In the genomic region with DNA sequence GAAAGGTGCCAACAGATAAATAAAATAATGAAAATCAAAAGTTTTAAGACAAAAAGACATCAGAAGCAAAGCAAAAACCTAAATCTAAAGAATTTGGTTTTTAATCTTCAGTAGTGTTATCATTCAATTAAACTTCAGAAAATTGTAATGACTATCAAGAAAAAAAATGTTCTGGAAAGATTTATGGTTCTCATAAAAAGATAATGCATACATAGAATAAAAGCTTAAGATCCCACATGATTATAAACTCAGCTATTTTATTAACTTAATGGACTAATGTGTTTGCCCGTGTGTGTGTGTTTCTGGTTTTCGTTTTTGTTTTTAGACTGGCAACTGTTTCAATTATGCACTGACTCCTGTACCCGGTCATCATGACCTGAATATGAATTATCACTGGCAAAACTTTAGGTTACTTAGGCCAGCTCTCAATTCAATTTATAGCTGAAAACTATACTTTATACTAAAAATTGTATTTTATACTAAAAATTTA, we compare ENCODE assay signal across 25 cellular contexts.
"Had no signal": no experiment of that assay in that cellular context is flagged by ENCODE, and none has a peak within 500 bp of the region (broad histone marks: within the 10 kb centered on the region; RNA-seq: fewer than 3 reads in every experiment).

No MANE protein-coding gene starts in this region.

- H3K27me3 ChIP-seq: neural progenitor cell, ovary, right lobe of liver, sigmoid colon, stomach, thyroid gland, tibial nerve, upper lobe of left lung, vagina had no signal

- H3K4me1 ChIP-seq: neural progenitor cell, parathyroid adenoma, psoas muscle, right lobe of liver, stomach, thyroid gland, tibial nerve, upper lobe of left lung, vagina had no signal

- H3K4me3 ChIP-seq: neural progenitor cell, ovary, psoas muscle, right lobe of liver, sigmoid colon, skin epidermis, stomach, thoracic aorta, thyroid gland, tibial nerve, upper lobe of left lung, vagina had no signal

- H3K9ac ChIP-seq: neural progenitor cell, parathyroid adenoma had no signal

- H3K36me3 ChIP-seq: neural progenitor cell, ovary, right lobe of liver, sigmoid colon, stomach, thoracic aorta, thyroid gland, tibial nerve, upper lobe of left lung, vagina had no signal

- H2AFZ ChIP-seq: neural progenitor cell, parathyroid adenoma had no signal

- H3K79me2 ChIP-seq: parathyroid adenoma had no signal

- DNase-seq: natural killer cell; occipital lobe; ovary; posterior cingulate gyrus; psoas muscle; right cardiac atrium; right lobe of liver; sigmoid colon; stimulated activated CD4-positive, alpha-beta T cell treated with anti-CD3 and anti-CD28 coated beads, Interleukin-15, amount 100 ng/mL, for 24 hours; stimulated activated CD4-positive, alpha-beta T cell treated with anti-CD3 and anti-CD28 coated beads, Interleukin-2, amount 100 ng/mL, for 24 hours; stimulated activated CD4-positive, alpha-beta T cell treated with anti-CD3 and anti-CD28 coated beads, Interleukin-2, amount 100 ng/mL, for 48 hours; stimulated activated CD4-positive, alpha-beta T cell treated with anti-CD3 and anti-CD28 coated beads, Interleukin-4, amount 100 ng/mL, for 24 hours; stimulated activated naive B cell treated with anti-CD40 and anti-IgM and Interleukin-4, amounts not matched to agents 10 μg/mL and 1 μg/mL and 100 μg/mL, for 72 hours; stimulated activated naive CD4-positive, alpha-beta T cell treated with Interleukin-2 at 50 U/mL for 16 hours; stomach; thyroid gland; trophoblast cell; upper lobe of left lung had no signal

- H3K4me2 ChIP-seq: neural progenitor cell had no signal

- H3K9me3 ChIP-seq: ovary, psoas muscle, right lobe of liver, stomach, thoracic aorta, thyroid gland, tibial nerve, upper lobe of left lung, vagina had no signal

- H3K27ac ChIP-seq: neural progenitor cell, ovary, parathyroid adenoma, psoas muscle, right lobe of liver, sigmoid colon, skin epidermis, stomach, thoracic aorta, thyroid gland, tibial nerve, upper lobe of left lung, vagina had no signal

- FAIRE-seq: urothelium cell line had no signal
